In genomic region chr20:24992420-24993205, GRCh38 we compare ENCODE assay signal across 8 cellular contexts. TPM values are rescaled to one million over a fixed set of nuclear protein-coding genes. Genes with fewer than 3 reads are reported as not detected.
DNase-seq lines count a peak whose midpoint lies in the region; ATAC-seq lines count a peak whose summit lies in the region.

Gene APMAP (minus strand): TSS chr20:24992751. CDS start chr20:24992688, 63 bp downstream.

- DNase-seq in C1 segment of cervical spinal cord (lab: John Stamatoyannopoulos, UW) (peak; percentile 59 to 96 (median 92)), NCI-H526 treated with DMSO at 0.1 percent for 48 hours (lab: John Stamatoyannopoulos, UW) (peak; percentile 91), dedifferentiated amniotic fluid mesenchymal stem cell (ENCODE audit: extremely low spot score) (peak; percentile 95), left lobe of liver (ENCODE audit: low spot score) (peak; percentile 95)
- DNase-seq in activated CD4-positive, alpha-beta T cell treated with anti-CD3 and anti-CD28 coated beads, Interleukin-2, amount 50 U/mL, for 1 hour = peak; percentile 96
- DNase-seq in stimulated activated CD4-positive, alpha-beta T cell treated with anti-CD3 and anti-CD28 coated beads, Interleukin-2, amount 100 ng/mL, for 4 hours (ENCODE audit: low read depth) = peak; percentile 95

- ATAC-seq in GM19324 (IDR thresholded peaks at IDR 0.05; ENCODE audit: low FRiP score, unreplicated experiment) = peak; percentile 97
- ATAC-seq in HG03460 (IDR thresholded peaks at IDR 0.05; ENCODE audit: unreplicated experiment) = peak; percentile 96
- ATAC-seq in left lobe of liver = peak; percentile 81

RNA-seq across cellular contexts. Expression of gene APMAP, which starts in this region (rescaled TPM):
- total RNA-seq in left lobe of liver = 180 TPM

Comparison
In these comparisons a context has a peak if more than half of its experiments do, and no peak if none do; other contexts are left out.
1. Peak in every context shown above with its lines: DNase-seq and ATAC-seq.